ENCODE assay signal across 12 cellular contexts in genomic region chr12:28652239-28652638, GRCh38.
DNase-seq lines count a peak whose midpoint lies in the region; ATAC-seq and TF ChIP-seq lines count a peak whose summit lies in the region.
"Had no signal": no experiment of that assay in that cellular context is flagged by ENCODE, and none has a peak within 500 bp of the region (broad histone marks: within the 10 kb centered on the region; RNA-seq: fewer than 3 reads in every experiment).

No MANE protein-coding gene starts in this region.

- no peaks in the 10 kb centered on the region for H3K27me3 Mint-ChIP-seq in nephron progenitor cell (ENCODE audit: low read depth, poor library complexity)
- H3K27me3 Mint-ChIP-seq: CD4-positive, alpha-beta T cell had no signal

- ATAC-seq in HG02678 (IDR thresholded peaks at IDR 0.05; ENCODE audit: unreplicated experiment): no peak

- H3K36me3 Mint-ChIP-seq in nephron progenitor cell (ENCODE audit: low read depth): no peaks in the 10 kb centered on the region

- H3K4me3 ChIP-seq in choroid plexus epithelial cell (ENCODE audit: low read depth, low read length): no peak overlapping the region
- H3K4me3 ChIP-seq: GM23248, HAP-1 had no signal

- no peak overlapping the region for H3K27ac Mint-ChIP-seq in nephron progenitor cell
- H3K27ac Mint-ChIP-seq: CD4-positive, alpha-beta T cell had no signal

- H3K4me3 Mint-ChIP-seq in nephron progenitor cell: no peak overlapping the region
- H3K4me3 Mint-ChIP-seq: CD4-positive, alpha-beta T cell had no signal

- H3K4me1 Mint-ChIP-seq in nephron progenitor cell: no peaks in the 10 kb centered on the region

- DNase-seq in amniotic epithelial cell (ENCODE audit: low read depth) (peak; percentile 67), choroid plexus epithelial cell (ENCODE audit: low read depth) (peak; percentile 42), iris pigment epithelial cell (ENCODE audit: low read depth) (peak; percentile 0), NCI-H2196 (lab: John Stamatoyannopoulos, UW; ENCODE audit: unreplicated experiment) (no peak), nephron progenitor cell (no peak)
- DNase-seq: ACHN; AML-193; Caco-2; CD4-positive, alpha-beta T cell; GM23248 had no signal

- peaks cover 10% of the 10 kb centered on the region for H3K9me3 Mint-ChIP-seq in nephron progenitor cell

- TF ChIP-seq CTCF in choroid plexus epithelial cell (conservative IDR thresholded peaks at IDR 0.05; ENCODE audit: low read depth, low read length) (no peak), nephron progenitor cell (IDR thresholded peaks at IDR 0.05) (no peak)

Comparison
In these comparisons a context has a peak if more than half of its experiments do, and no peak if none do; other contexts are left out.
1. DNase-seq: peak in amniotic epithelial cell (single experiment), choroid plexus epithelial cell (single experiment) and iris pigment epithelial cell (single experiment); none in NCI-H2196 (single experiment) and nephron progenitor cell (single experiment).